1 cellular context compared by ENCODE assay signal in genomic region chr6:166459272-166459671, GRCh38.
A peak's percentile ranks its signal among the peaks of the same experiment; 100 is the strongest.
TF ChIP-seq lines count a peak whose summit lies in the region.

No MANE protein-coding gene starts in this region.

TF ChIP-seq in HepG2, 621 proteins besides CTCF, POLR2A, EP300 and RAD21:
- TF ChIP-seq, protein P1, sequence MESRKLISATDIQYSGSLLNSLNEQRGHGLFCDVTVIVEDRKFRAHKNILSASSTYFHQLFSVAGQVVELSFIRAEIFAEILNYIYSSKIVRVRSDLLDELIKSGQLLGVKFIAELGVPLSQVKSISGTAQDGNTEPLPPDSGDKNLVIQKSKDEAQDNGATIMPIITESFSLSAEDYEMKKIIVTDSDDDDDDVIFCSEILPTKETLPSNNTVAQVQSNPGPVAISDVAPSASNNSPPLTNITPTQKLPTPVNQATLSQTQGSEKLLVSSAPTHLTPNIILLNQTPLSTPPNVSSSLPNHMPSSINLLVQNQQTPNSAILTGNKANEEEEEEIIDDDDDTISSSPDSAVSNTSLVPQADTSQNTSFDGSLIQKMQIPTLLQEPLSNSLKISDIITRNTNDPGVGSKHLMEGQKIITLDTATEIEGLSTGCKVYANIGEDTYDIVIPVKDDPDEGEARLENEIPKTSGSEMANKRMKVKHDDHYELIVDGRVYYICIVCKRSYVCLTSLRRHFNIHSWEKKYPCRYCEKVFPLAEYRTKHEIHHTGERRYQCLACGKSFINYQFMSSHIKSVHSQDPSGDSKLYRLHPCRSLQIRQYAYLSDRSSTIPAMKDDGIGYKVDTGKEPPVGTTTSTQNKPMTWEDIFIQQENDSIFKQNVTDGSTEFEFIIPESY (CRISPR knock-in tag; IDR thresholded peaks at IDR 0.05) = peak; percentile 88
- no peak for TF ChIP-seq ZNF326 (CRISPR knock-in tag; IDR thresholded peaks at IDR 0.05; ENCODE audit: borderline replicate concordance)
- no peak for TF ChIP-seq TOPORS (CRISPR knock-in tag; IDR thresholded peaks at IDR 0.05)
- TF ChIP-seq ZNF280B (CRISPR knock-in tag; IDR thresholded peaks at IDR 0.05; ENCODE audit: borderline replicate concordance) = no peak
- no peak for TF ChIP-seq FOXK2 (IDR thresholded peaks at IDR 0.05)
- peak; percentile 44; the same call in 1 of the 2 replicates for TF ChIP-seq NR2C2 (CRISPR knock-in tag; IDR thresholded peaks at IDR 0.05; ENCODE audit: borderline replicate concordance)
- no peak for TF ChIP-seq ZEB1 (IDR thresholded peaks at IDR 0.05; ENCODE audit: insufficient replicate concordance, low read depth)
- TF ChIP-seq GABPA (IDR thresholded peaks at IDR 0.05; ENCODE audit: low read depth, low read length) = no peak
- peak; percentile 36; the same call in 1 of the 2 replicates for TF ChIP-seq GABPA (CRISPR knock-in tag; IDR thresholded peaks at IDR 0.05; ENCODE audit: low read depth)
- TF ChIP-seq ZNF292 (CRISPR knock-in tag; IDR thresholded peaks at IDR 0.05; ENCODE audit: borderline replicate concordance, low read depth) = no peak
